Comparison of ENCODE assay signal across 1 cellular context in the genomic region with DNA sequence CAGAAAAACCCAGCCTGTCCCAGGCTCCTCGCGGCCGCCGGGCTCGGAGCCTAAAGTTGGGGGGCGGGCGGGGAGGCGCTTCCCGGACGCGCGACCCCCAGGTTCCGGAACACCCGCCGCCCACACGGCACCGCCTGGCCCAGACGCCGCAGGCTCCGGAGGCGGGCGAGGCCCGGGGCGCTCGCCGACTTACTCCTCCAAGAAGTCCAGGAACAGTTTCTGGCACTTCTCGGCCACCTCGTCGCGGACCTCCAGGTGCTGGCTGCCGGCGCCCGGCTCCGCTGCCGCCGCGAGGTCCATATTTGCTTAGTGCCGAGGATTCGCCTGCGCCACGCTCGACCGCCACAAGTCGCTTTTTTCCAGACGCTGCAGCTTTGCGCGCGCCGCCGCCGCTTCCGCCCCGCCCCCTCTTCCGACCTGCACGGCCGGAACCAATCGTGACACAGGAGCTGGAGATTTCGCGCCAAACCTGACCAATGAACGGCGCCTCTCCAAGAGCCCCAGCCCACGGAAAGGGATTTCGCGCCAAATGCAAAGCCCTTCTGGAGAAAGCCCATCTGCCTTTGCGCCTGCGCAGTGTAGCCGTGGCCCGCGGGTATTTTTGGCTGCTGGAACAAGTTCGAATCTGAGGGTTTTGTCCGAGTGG.
A peak's percentile ranks its signal among the peaks of the same experiment; 100 is the strongest.
TF ChIP-seq lines count a peak whose summit lies in the region.

Gene MCM6 (minus strand): TSS at position 378 of the 646 bp plus-strand sequence. CDS start 78 bp downstream, at position 300.

TF ChIP-seq in WTC11, 78 proteins besides CTCF, POLR2A, EP300 and RAD21 (continued from another document):
- TF ChIP-seq, protein P1, sequence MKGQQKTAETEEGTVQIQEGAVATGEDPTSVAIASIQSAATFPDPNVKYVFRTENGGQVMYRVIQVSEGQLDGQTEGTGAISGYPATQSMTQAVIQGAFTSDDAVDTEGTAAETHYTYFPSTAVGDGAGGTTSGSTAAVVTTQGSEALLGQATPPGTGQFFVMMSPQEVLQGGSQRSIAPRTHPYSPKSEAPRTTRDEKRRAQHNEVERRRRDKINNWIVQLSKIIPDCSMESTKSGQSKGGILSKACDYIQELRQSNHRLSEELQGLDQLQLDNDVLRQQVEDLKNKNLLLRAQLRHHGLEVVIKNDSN (CRISPR knock-in tag; IDR thresholded peaks at IDR 0.05): peak; percentile 78
- TF ChIP-seq ZNF423 (CRISPR knock-in tag; IDR thresholded peaks at IDR 0.05) (no peak), E2F4 (CRISPR knock-in tag; IDR thresholded peaks at IDR 0.05; ENCODE audit: borderline replicate concordance, low read depth) (peak; percentile 83; the same call in 1 of the 2 replicates), ATF1 (CRISPR knock-in tag; IDR thresholded peaks at IDR 0.05) (0 out of 2 replicates have a peak, but pooled peaks have one; percentile 76), ZMAT4 (CRISPR knock-in tag; IDR thresholded peaks at IDR 0.05) (no peak), MXD4 (CRISPR knock-in tag; IDR thresholded peaks at IDR 0.05; ENCODE audit: borderline replicate concordance) (no peak), SMAD4 (CRISPR knock-in tag; IDR thresholded peaks at IDR 0.05) (peak; percentile 91), SOX15 (CRISPR knock-in tag; IDR thresholded peaks at IDR 0.05) (no peak), ZNF317 (CRISPR knock-in tag; IDR thresholded peaks at IDR 0.05; ENCODE audit: borderline replicate concordance, low read depth) (peak; percentile 47; the same call in 1 of the 2 replicates), ZBTB21 (CRISPR knock-in tag; IDR thresholded peaks at IDR 0.05; ENCODE audit: borderline replicate concordance) (peak; percentile 87; the same call in 1 of the 2 replicates), MLX (CRISPR knock-in tag; IDR thresholded peaks at IDR 0.05) (peak; percentile 94; the same call in 1 of the 2 replicates), SP1 (CRISPR knock-in tag; conservative IDR thresholded peaks at IDR 0.05) (peak; percentile 97), ZNF532 (CRISPR knock-in tag; IDR thresholded peaks at IDR 0.05; ENCODE audit: borderline replicate concordance) (no peak), TCF7 (CRISPR knock-in tag; IDR thresholded peaks at IDR 0.05; ENCODE audit: low read depth) (no peak; the same call in 1 of the 2 replicates), TEAD4 (CRISPR knock-in tag; IDR thresholded peaks at IDR 0.05) (peak; percentile 72), PRDM15 (CRISPR knock-in tag; IDR thresholded peaks at IDR 0.05) (no peak), USF2 (CRISPR knock-in tag; IDR thresholded peaks at IDR 0.05) (0 out of 2 replicates have a peak, but pooled peaks have one; percentile 44)
- TF ChIP-seq, protein P2, sequence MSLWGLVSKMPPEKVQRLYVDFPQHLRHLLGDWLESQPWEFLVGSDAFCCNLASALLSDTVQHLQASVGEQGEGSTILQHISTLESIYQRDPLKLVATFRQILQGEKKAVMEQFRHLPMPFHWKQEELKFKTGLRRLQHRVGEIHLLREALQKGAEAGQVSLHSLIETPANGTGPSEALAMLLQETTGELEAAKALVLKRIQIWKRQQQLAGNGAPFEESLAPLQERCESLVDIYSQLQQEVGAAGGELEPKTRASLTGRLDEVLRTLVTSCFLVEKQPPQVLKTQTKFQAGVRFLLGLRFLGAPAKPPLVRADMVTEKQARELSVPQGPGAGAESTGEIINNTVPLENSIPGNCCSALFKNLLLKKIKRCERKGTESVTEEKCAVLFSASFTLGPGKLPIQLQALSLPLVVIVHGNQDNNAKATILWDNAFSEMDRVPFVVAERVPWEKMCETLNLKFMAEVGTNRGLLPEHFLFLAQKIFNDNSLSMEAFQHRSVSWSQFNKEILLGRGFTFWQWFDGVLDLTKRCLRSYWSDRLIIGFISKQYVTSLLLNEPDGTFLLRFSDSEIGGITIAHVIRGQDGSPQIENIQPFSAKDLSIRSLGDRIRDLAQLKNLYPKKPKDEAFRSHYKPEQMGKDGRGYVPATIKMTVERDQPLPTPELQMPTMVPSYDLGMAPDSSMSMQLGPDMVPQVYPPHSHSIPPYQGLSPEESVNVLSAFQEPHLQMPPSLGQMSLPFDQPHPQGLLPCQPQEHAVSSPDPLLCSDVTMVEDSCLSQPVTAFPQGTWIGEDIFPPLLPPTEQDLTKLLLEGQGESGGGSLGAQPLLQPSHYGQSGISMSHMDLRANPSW (CRISPR knock-in tag; conservative IDR thresholded peaks at IDR 0.05; ENCODE audit: low read depth): no peak; the same call in 1 of the 2 replicates
- TF ChIP-seq, protein P3, sequence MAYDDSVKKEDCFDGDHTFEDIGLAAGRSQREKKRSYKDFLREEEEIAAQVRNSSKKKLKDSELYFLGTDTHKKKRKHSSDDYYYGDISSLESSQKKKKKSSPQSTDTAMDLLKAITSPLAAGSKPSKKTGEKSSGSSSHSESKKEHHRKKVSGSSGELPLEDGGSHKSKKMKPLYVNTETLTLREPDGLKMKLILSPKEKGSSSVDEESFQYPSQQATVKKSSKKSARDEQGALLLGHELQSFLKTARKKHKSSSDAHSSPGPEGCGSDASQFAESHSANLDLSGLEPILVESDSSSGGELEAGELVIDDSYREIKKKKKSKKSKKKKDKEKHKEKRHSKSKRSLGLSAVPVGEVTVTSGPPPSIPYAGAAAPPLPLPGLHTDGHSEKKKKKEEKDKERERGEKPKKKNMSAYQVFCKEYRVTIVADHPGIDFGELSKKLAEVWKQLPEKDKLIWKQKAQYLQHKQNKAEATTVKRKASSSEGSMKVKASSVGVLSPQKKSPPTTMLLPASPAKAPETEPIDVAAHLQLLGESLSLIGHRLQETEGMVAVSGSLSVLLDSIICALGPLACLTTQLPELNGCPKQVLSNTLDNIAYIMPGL (CRISPR knock-in tag; IDR thresholded peaks at IDR 0.05): peak; percentile 85
